12 cellular contexts compared by ENCODE assay signal in the genomic region with DNA sequence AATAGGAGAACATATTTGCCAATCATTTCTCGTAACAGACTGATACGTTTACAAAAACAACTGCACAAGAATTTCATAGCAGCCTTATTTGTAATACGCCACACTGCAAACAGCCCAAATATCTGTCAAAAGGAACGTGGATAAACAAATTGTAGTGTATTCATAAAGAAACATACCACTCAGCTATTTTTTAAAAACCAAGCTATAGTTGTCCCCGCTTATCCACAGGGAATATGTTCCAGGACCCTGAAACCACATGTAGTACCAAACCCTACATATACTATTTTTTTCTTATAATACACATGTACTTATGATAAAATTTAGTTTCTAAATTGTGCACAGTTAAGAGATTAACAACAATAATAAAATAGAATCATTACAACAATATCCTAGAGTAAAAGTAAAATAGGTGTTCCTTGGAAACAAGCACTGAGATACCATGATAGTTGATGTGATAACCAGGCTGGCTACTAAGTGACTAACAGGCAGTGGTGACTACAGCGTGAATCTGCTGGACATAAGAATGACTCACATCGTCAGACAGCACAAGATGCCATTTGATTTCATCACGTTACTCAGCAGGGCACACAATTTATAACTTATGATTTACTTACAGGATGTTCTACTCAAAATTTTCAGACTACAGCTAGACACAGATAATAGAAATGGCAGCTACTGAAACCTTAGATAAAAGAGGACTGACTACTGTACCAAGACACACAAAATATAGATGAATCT.
DNase-seq lines count a peak whose midpoint lies in the region; ATAC-seq and TF ChIP-seq lines count a peak whose summit lies in the region.
"Had no signal": no experiment of that assay in that cellular context is flagged by ENCODE, and none has a peak within 500 bp of the region (broad histone marks: within the 10 kb centered on the region; RNA-seq: fewer than 3 reads in every experiment).

No MANE protein-coding gene starts in this region.

- H3K36me3 ChIP-seq in SK-N-MC (ENCODE audit: insufficient read depth, low read length), result no peaks in the 10 kb centered on the region; the same call in 1 of the 2 replicates
- H3K36me3 ChIP-seq: Peyer's patch had no signal

- no peaks in the 10 kb centered on the region; the same call in 1 of the 2 replicates for H3K9me3 ChIP-seq in SK-N-MC (ENCODE audit: low read depth, low read length)
- H3K9me3 ChIP-seq: Peyer's patch had no signal

- H3K9ac ChIP-seq in SK-N-MC (ENCODE audit: insufficient read length), result no peak overlapping the region

- peak overlapping the region; percentile 61 for H3K27ac ChIP-seq in SK-N-MC
- H3K27ac ChIP-seq: Peyer's patch had no signal

- ATAC-seq in HG02610 (IDR thresholded peaks at IDR 0.05; ENCODE audit: unreplicated experiment) (no peak), GM19324 (IDR thresholded peaks at IDR 0.05; ENCODE audit: low FRiP score, unreplicated experiment) (no peak), GM19035 (IDR thresholded peaks at IDR 0.05; ENCODE audit: unreplicated experiment) (no peak)
- ATAC-seq: left ventricle myocardium superior had no signal

- H3K4me3 ChIP-seq in SK-N-MC (no peak overlapping the region), fibroblast of mammary gland (ENCODE audit: control insufficient read depth, low read depth, low read length) (no peak overlapping the region), retinal pigment epithelial cell (ENCODE audit: low read length) (no peak overlapping the region)
- H3K4me3 ChIP-seq: Peyer's patch had no signal

- DNase-seq in GM04504 (ENCODE audit: low read depth) (peak; percentile 78), SK-N-MC (ENCODE audit: low read depth, low spot score) (no peak), fibroblast of mammary gland (ENCODE audit: low read depth) (peak; percentile 94), retinal pigment epithelial cell (ENCODE audit: low read depth) (peak; percentile 36)
- no peak for DNase-seq in activated naive CD4-positive, alpha-beta T cell treated with Interleukin-2 at 50 U/mL for 16 hours
- DNase-seq: activated CD4-positive, CD25-positive, alpha-beta regulatory T cell treated with anti-CD3 and anti-CD28 coated beads, Interleukin-2, amount 50 U/mL, for 72 hours; activated effector memory CD4-positive, alpha-beta T cell treated with Interleukin-2 at 50 U/mL for 16 hours; left ventricle myocardium superior had no signal

- TF ChIP-seq CTCF in fibroblast of mammary gland (conservative IDR thresholded peaks at IDR 0.05; ENCODE audit: control insufficient read depth, insufficient read depth, low read depth, low read length) (no peak), retinal pigment epithelial cell (conservative IDR thresholded peaks at IDR 0.05; ENCODE audit: low read depth, low read length) (no peak)

Comparison
In these comparisons a context has a peak if more than half of its experiments do, and no peak if none do; other contexts are left out.
1. DNase-seq: peak in GM04504 (single experiment), fibroblast of mammary gland (single experiment) and retinal pigment epithelial cell (single experiment); none in SK-N-MC (single experiment) and activated naive CD4-positive, alpha-beta T cell treated with Interleukin-2 at 50 U/mL for 16 hours (single experiment).